In the genomic region with DNA sequence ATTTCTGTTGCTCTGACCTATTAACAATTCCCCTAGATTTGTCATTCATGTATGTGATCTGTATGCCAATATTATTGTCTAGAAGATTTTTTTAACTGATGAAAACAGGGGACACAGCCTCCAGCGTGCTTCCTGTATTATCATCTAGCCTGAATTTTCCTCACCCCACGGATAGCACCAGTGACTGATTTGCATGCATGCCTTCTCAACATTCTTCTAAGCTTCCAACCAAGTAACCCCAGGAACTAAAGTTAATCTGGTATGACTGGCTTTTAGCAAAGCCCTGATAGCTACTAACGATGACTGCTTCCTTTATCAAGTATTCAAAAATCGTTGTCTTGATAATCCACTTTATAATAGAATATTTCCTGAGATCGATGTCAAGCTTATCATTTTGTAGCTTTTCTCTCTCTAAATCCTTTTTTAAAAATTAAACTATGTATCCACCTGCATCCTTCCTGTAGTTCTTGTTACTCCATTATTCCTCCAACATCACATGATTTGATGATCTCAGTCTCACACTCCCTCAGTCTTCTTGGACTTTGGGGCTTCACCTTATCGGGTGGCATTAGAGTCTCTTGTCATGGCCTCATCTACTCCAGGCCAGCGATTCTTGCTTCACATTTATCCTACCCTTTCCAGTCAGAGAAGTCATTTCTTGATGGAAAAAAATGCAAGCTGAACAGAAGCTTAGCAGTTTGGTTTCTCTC, we compare ENCODE assay signal across 12 cellular contexts. TPM values are rescaled to one million over a fixed set of nuclear protein-coding genes. Genes with fewer than 3 reads are reported as not detected.
A peak's percentile ranks its signal among the peaks of the same experiment; 100 is the strongest.
DNase-seq lines count a peak whose midpoint lies in the region; ATAC-seq, FAIRE-seq and TF ChIP-seq lines count a peak whose summit lies in the region.
"Had no signal": no experiment of that assay in that cellular context is flagged by ENCODE, and none has a peak within 500 bp of the region (broad histone marks: within the 10 kb centered on the region; RNA-seq: fewer than 3 reads in every experiment).

No MANE protein-coding gene starts in this region.

- H2BK120ac ChIP-seq in IMR-90 (ENCODE audit: low read depth, low read length), result peak overlapping the region; percentile 86

- peak overlapping the region; percentile 90 for H3K4ac ChIP-seq in IMR-90 (ENCODE audit: low read depth, low read length)

- H3K36me3 ChIP-seq in IMR-90 (ENCODE audit: control insufficient read depth, insufficient read depth, low read length), result peaks cover 19% of the 10 kb centered on the region

- TF ChIP-seq CTCF in A549 (IDR thresholded peaks at IDR 0.05) (no peak), IMR-90 (conservative IDR thresholded peaks at IDR 0.05; ENCODE audit: low read depth, low read length) (no peak), mesothelial cell of epicardium (IDR thresholded peaks at IDR 0.05; ENCODE audit: unreplicated experiment) (no peak)

- H3K27ac ChIP-seq in A549 (peak overlapping the region; percentile 94 to 95), IMR-90 (ENCODE audit: insufficient read depth, low read length) (peak overlapping the region; percentile 83; the same call in 1 of the 2 replicates)

- CTCF ChIA-PET in A549 (lab: Yijun Ruan, JAX) (interaction anchor here (0.6 to 1.7 kb wide), 6 partner anchors 10 to 333 kb away, joined by 3 to 5 read pairs (median 4); no protein-coding TSS in a partner anchor), IMR-90 (lab: Yijun Ruan, JAX) (interaction anchor here (1.0 to 1.5 kb wide), 2 partner anchors 10 to 151 kb away, joined by 3 to 4 read pairs; no protein-coding TSS in a partner anchor)

- peak overlapping the region; percentile 82; the same call in 1 of the 2 replicates for H2AK5ac ChIP-seq in IMR-90 (ENCODE audit: low read depth, low read length)

- H4K20me1 ChIP-seq in IMR-90 (ENCODE audit: insufficient read depth, low read length), result peaks cover 47% of the 10 kb centered on the region

- peak overlapping the region; percentile 85 for H3K4me2 ChIP-seq in A549
- H3K4me2 ChIP-seq in IMR-90 (ENCODE audit: low read depth, low read length), result peak overlapping the region; percentile 77

- peak overlapping the region; percentile 30 for H3K27ac Mint-ChIP-seq in dendritic cell treated with granulocyte-macrophage colony-stimulating factor and Interleukin-4, amounts not matched to agents 40 ng/mL and 50 ng/mL, for 4 days
- H3K27ac Mint-ChIP-seq in mesothelial cell of epicardium, result peak overlapping the region; percentile 92
- H3K27ac Mint-ChIP-seq: activated naive CD4-positive, alpha-beta T cell treated with anti-CD3 and anti-CD28 coated beads, Interleukin-2, amount 10 ng/mL, durations not matched to agents 7 days and 5 days had no signal

- no peak overlapping the region for H3K4me3 Mint-ChIP-seq in dendritic cell treated with granulocyte-macrophage colony-stimulating factor and Interleukin-4, amounts not matched to agents 40 ng/mL and 50 ng/mL, for 4 days
- peak overlapping the region; percentile 11 for H3K4me3 Mint-ChIP-seq in mesothelial cell of epicardium
- H3K4me3 Mint-ChIP-seq: activated naive CD4-positive, alpha-beta T cell treated with anti-CD3 and anti-CD28 coated beads, Interleukin-2, amount 10 ng/mL, durations not matched to agents 7 days and 5 days had no signal

- peak overlapping the region; percentile 86 for H4K91ac ChIP-seq in IMR-90 (ENCODE audit: insufficient read depth, low read depth, low read length)

- H3K36me3 Mint-ChIP-seq in dendritic cell treated with granulocyte-macrophage colony-stimulating factor and Interleukin-4, amounts not matched to agents 40 ng/mL and 50 ng/mL, for 4 days (ENCODE audit: low read depth), result peaks cover 93% of the 10 kb centered on the region
- H3K36me3 Mint-ChIP-seq in mesothelial cell of epicardium, result no peaks in the 10 kb centered on the region
- H3K36me3 Mint-ChIP-seq: activated naive CD4-positive, alpha-beta T cell treated with anti-CD3 and anti-CD28 coated beads, Interleukin-2, amount 10 ng/mL, durations not matched to agents 7 days and 5 days had no signal

- ATAC-seq in A549 (no peak), IMR-90 (ENCODE audit: low read depth) (peak; percentile 9), HG02571 (IDR thresholded peaks at IDR 0.05; ENCODE audit: unreplicated experiment) (no peak)

- H4K5ac ChIP-seq in IMR-90 (ENCODE audit: low read depth, low read length), result peak overlapping the region; percentile 87

- no peak overlapping the region; the same call in 2 of the 3 replicates for H3K4me3 ChIP-seq in A549
- H3K4me3 ChIP-seq in IMR-90 (ENCODE audit: insufficient read depth, low read depth, low read length), result no peak overlapping the region; the same call in 1 of the 2 replicates

- DNase-seq in A549 (ENCODE audit: low read depth in 1 of 2, low spot score in 1 of 2) (no peak), IMR-90 (peak; percentile 38), mesothelial cell of epicardium (ENCODE audit: low spot score in 2 of 2, unreplicated experiment in 2 of 2) (no peak), OCI-M2 (lab: John Stamatoyannopoulos, UW; ENCODE audit: unreplicated experiment) (no peak), mucosa of gallbladder (ENCODE audit: low spot score) (no peak), NCI-H2107 treated with DMSO at 0.1 percent for 48 hours (lab: John Stamatoyannopoulos, UW; ENCODE audit: unreplicated experiment) (no peak)
- DNase-seq: activated naive CD4-positive, alpha-beta T cell treated with anti-CD3 and anti-CD28 coated beads, Interleukin-2, amount 10 ng/mL, durations not matched to agents 7 days and 5 days; Kasumi-1; NCI-H82 had no signal

- H3K23ac ChIP-seq in IMR-90 (ENCODE audit: low read depth, low read length), result peak overlapping the region; percentile 90

- H2BK15ac ChIP-seq in IMR-90 (ENCODE audit: low read depth, low read length), result peak overlapping the region; percentile 73; the same call in 2 of the 3 replicates

- peaks cover 36% of the 10 kb centered on the region for H3K9me1 ChIP-seq in IMR-90 (ENCODE audit: insufficient read depth, low read length)

- no peaks in the 10 kb centered on the region for H3K27me3 Mint-ChIP-seq in dendritic cell treated with granulocyte-macrophage colony-stimulating factor and Interleukin-4, amounts not matched to agents 40 ng/mL and 50 ng/mL, for 4 days
- H3K27me3 Mint-ChIP-seq in mesothelial cell of epicardium (ENCODE audit: low read depth), result no peaks in the 10 kb centered on the region

- TF ChIP-seq POLR2A in A549 (IDR thresholded peaks at IDR 0.05; ENCODE audit: low read length) (no peak), IMR-90 (IDR thresholded peaks at IDR 0.05; ENCODE audit: low read depth, low read length) (no peak)

- TF ChIP-seq RAD21 in A549 (conservative IDR thresholded peaks at IDR 0.05 in 1 of 2, IDR thresholded peaks at IDR 0.05 in 1 of 2) (no peak), IMR-90 (IDR thresholded peaks at IDR 0.05; ENCODE audit: low read length) (no peak)

- TF ChIP-seq EP300 in A549 (IDR thresholded peaks at IDR 0.05), result no peak

- H3K4me1 Mint-ChIP-seq in dendritic cell treated with granulocyte-macrophage colony-stimulating factor and Interleukin-4, amounts not matched to agents 40 ng/mL and 50 ng/mL, for 4 days (ENCODE audit: low read depth), result peaks cover 61% of the 10 kb centered on the region
- H3K4me1 Mint-ChIP-seq in mesothelial cell of epicardium, result peaks cover 63% of the 10 kb centered on the region
- H3K4me1 Mint-ChIP-seq: activated naive CD4-positive, alpha-beta T cell treated with anti-CD3 and anti-CD28 coated beads, Interleukin-2, amount 10 ng/mL, durations not matched to agents 7 days and 5 days had no signal

- no peaks in the 10 kb centered on the region for H3K27me3 ChIP-seq in IMR-90 (ENCODE audit: control insufficient read depth, insufficient read depth, low read length)

- intact Hi-C loops in IMR-90 (cut with micrococcal nuclease), result no loop called here
- intact Hi-C loops in dendritic cell treated with granulocyte-macrophage colony-stimulating factor and Interleukin-4, amounts not matched to agents 40 ng/mL and 50 ng/mL, for 4 days (cut with micrococcal nuclease), result no loop called here

- H3K14ac ChIP-seq in IMR-90 (replicated peaks; ENCODE audit: low read depth, low read length), result peak overlapping the region; percentile 89

- no peaks in the 10 kb centered on the region for H3K9me3 Mint-ChIP-seq in dendritic cell treated with granulocyte-macrophage colony-stimulating factor and Interleukin-4, amounts not matched to agents 40 ng/mL and 50 ng/mL, for 4 days
- H3K9me3 Mint-ChIP-seq in mesothelial cell of epicardium, result no peaks in the 10 kb centered on the region
- H3K9me3 Mint-ChIP-seq: activated naive CD4-positive, alpha-beta T cell treated with anti-CD3 and anti-CD28 coated beads, Interleukin-2, amount 10 ng/mL, durations not matched to agents 7 days and 5 days had no signal

- peak overlapping the region; percentile 80 for H3K18ac ChIP-seq in IMR-90 (ENCODE audit: low read depth, low read length)

- H3K4me1 ChIP-seq in A549 (peaks cover 91% of the 10 kb centered on the region), IMR-90 (ENCODE audit: control insufficient read depth, insufficient read depth, low read length) (peaks cover 54% of the 10 kb centered on the region)

- peaks cover 31 to 73% of the 10 kb centered on the region in 2 experiments for H3K79me1 ChIP-seq in IMR-90 (ENCODE audit: low read depth in 1 of 2, low read length in 2 of 2)

- POLR2A ChIA-PET in A549 (lab: Yijun Ruan, JAX), result interaction anchor here (1.0 to 1.6 kb wide), 6 partner anchors 9 to 152 kb away, joined by 3 to 7 read pairs (median 4); a partner anchor contains a TSS
- POLR2A ChIA-PET in IMR-90 (lab: Charles Lee; ENCODE audit: unreplicated experiment), result interaction anchor here (0.6 kb wide), 1 partner anchor 10 kb away, joined by 4 read pairs; no protein-coding TSS in a partner anchor

- BruUV-seq in IMR-90 (replicated peaks; lab: Mats Ljungman, UMichigan), result no TSS peak

- peak overlapping the region; percentile 93 for H2BK20ac ChIP-seq in IMR-90 (ENCODE audit: low read depth, low read length)

- peak overlapping the region; percentile 94 for H2BK5ac ChIP-seq in IMR-90 (ENCODE audit: low read depth, low read length, poor library complexity, severe bottlenecking)

- peak overlapping the region; percentile 60; the same call in 1 of the 2 replicates for H3K9ac ChIP-seq in IMR-90 (ENCODE audit: low read depth, low read length)

- peak overlapping the region; percentile 41 to 74; a peak in 3 of 4 replicates for H4K8ac ChIP-seq in IMR-90 (ENCODE audit: low read depth in 2 of 2, low read length in 2 of 2)

- no peak overlapping the region for H2AFZ ChIP-seq in IMR-90 (replicated peaks; ENCODE audit: low read length, poor library complexity)

- in situ Hi-C loops in IMR-90 (cut with MboI; ENCODE audit: low sequenced_read_pairs), result no loop called here

- FAIRE-seq in A549 (lab: Jason Lieb, UNC), result no peak
- FAIRE-seq: TTC549 had no signal

- no peaks in the 10 kb centered on the region for H3K9me3 ChIP-seq in A549
- H3K9me3 ChIP-seq in IMR-90 (ENCODE audit: control insufficient read depth, insufficient read depth, low read length), result no peaks in the 10 kb centered on the region

- dilution Hi-C loops in IMR-90 (cut with HindIII; ENCODE audit: low sequenced_read_pairs, unreplicated experiment), result no loop called here

- H2AK9ac ChIP-seq in IMR-90 (replicated peaks; ENCODE audit: low read depth, low read length, poor library complexity), result no peak overlapping the region

- H3K56ac ChIP-seq in IMR-90 (ENCODE audit: extremely low read depth, insufficient read depth, low read length), result peak overlapping the region; percentile 67; the same call in 1 of the 2 replicates

- WGBS in A549 (ENCODE audit: missing lambda C conversion rate), result 41% methylated on average over 7 of the region's 7 CpGs
- WGBS in IMR-90 (ENCODE audit: extremely low coverage in 2 of 2, insufficient read length in 1 of 2), 2 experiments, result no CpG with 5 or more reads among the region's 7 CpGs

RNA-seq across cellular contexts. Expression of a gene that starts 19.0 kb away (rescaled TPM):
- polyA plus RNA-seq in A549 (2011; rRNA removed) (31.6 and 32.1 TPM in 2 replicates), A549 (2017; fragmentation: RNase III; extraction: RNeasy Plus Mini Kit Qiagen cat#74134 plus additional on column Dnase treatment) (29.8 to 35.8 TPM (median 33.4 TPM) in 3 replicates), IMR-90 (2012; rRNA removed) (41.4 and 47.9 TPM in 2 replicates)
- 28.6 and 37.0 TPM in 2 replicates for polyA plus RNA-seq in A549 (2012; cell fraction: cytosol; rRNA removed)
- polyA plus RNA-seq in A549 (2012; cell fraction: nucleus; rRNA removed), result 40.5 and 50.4 TPM in 2 replicates
- 27.5 and 30.0 TPM in 2 replicates for polyA minus RNA-seq in A549 (2011; rRNA and poly(A)+ RNA removed)
- total RNA-seq in IMR-90 (2012; rRNA removed) (46.4 TPM in 2 replicates), mesothelial cell of epicardium (9.0 to 9.2 TPM (median 9.1 TPM) in 3 replicates), mucosa of gallbladder (51.8 TPM)
- polyA plus RNA-seq in IMR-90 (2012; cell fraction: cytosol; rRNA removed), result 28.9 and 33.4 TPM in 2 replicates
- polyA plus RNA-seq in IMR-90 (2012; cell fraction: nucleus; rRNA removed; ENCODE audit: low replicate concordance), result 41.5 and 54.4 TPM in 2 replicates
